ENCODE assay signal across 16 cellular contexts in the genomic region with DNA sequence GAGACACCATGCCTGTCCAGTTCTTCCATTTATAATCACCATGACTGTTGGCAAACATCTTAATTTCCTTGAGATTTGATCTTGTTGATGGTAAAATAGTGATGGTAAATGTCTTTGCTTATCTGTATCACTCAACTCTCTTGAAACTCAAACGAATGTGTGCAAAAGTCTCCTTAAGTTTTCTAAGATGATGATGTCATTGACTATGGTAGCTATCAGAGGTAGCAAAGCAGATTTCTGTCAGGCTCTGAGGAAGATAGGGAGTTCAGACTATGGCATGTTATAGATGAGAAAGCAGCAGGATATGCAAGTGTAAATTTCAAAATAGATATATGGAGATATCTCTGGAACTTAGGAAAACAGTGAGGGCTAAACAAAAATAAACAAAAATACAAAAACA.
"Had no signal": no experiment of that assay in that cellular context is flagged by ENCODE, and none has a peak within 500 bp of the region (broad histone marks: within the 10 kb centered on the region; RNA-seq: fewer than 3 reads in every experiment).

No MANE protein-coding gene starts in this region.

- ATAC-seq: activated naive CD4-positive, alpha-beta T cell treated with anti-CD3 and anti-CD28 coated beads, Interleukin-2, amount 50 U/mL, for 72 hours; activated T-cell treated with anti-CD3 and anti-CD28 coated beads, Interleukin-2, amount 50 U/mL, for 72 hours; effector memory CD8-positive, alpha-beta T cell; left cardiac atrium; naive thymus-derived CD8-positive, alpha-beta T cell; stimulated activated naive CD8-positive, alpha-beta T cell treated with anti-CD3 and anti-CD28 coated beads, Interleukin-15, Interleukin-2, amounts not matched to agents 100 U/mL and 50 U/mL, for 24 hours had no signal

- H3K27me3 ChIP-seq: adrenal gland, neutrophil, tibial nerve had no signal

- H3K4me3 ChIP-seq: adrenal gland, tibial nerve had no signal

- H3K4me1 ChIP-seq: adrenal gland had no signal

- H3K9me3 ChIP-seq: adrenal gland, neutrophil had no signal

- H3K27ac ChIP-seq: adrenal gland, neutrophil, tibial nerve had no signal

- H3K36me3 ChIP-seq: adrenal gland, neutrophil, tibial nerve had no signal

- DNase-seq: activated CD4-positive, alpha-beta T cell treated with anti-CD3 and anti-CD28 coated beads, Interleukin-2, amount 50 U/mL, for 4 hours; activated gamma-delta T cell; activated T-cell treated with anti-CD3 and anti-CD28 coated beads, Interleukin-2, amount 50 U/mL, for 72 hours; adrenal gland; effector memory CD8-positive, alpha-beta T cell; foreskin melanocyte; glutamatergic neuron; hippocampal formation; left cardiac atrium; naive thymus-derived CD8-positive, alpha-beta T cell; retina; stimulated activated naive CD8-positive, alpha-beta T cell treated with anti-CD3 and anti-CD28 coated beads, Interleukin-15, Interleukin-2, amounts not matched to agents 100 U/mL and 50 U/mL, for 24 hours; substantia nigra had no signal
